Comparison of ENCODE assay signal across 11 cellular contexts in genomic region chr14:67881225-67881624, GRCh38.
DNase-seq lines count a peak whose midpoint lies in the region; ATAC-seq and TF ChIP-seq lines count a peak whose summit lies in the region.
"Had no signal": no experiment of that assay in that cellular context is flagged by ENCODE, and none has a peak within 500 bp of the region (broad histone marks: within the 10 kb centered on the region; RNA-seq: fewer than 3 reads in every experiment).

No MANE protein-coding gene starts in this region.

- no peaks in the 10 kb centered on the region for H3K27me3 ChIP-seq in upper lobe of right lung
- H3K27me3 ChIP-seq in ascending aorta = no peaks in the 10 kb centered on the region
- H3K27me3 ChIP-seq: breast epithelium had no signal

- no peaks in the 10 kb centered on the region for H3K36me3 ChIP-seq in upper lobe of right lung
- H3K36me3 ChIP-seq in ascending aorta = no peaks in the 10 kb centered on the region
- H3K36me3 ChIP-seq: breast epithelium had no signal

- H3K9me3 ChIP-seq in upper lobe of right lung (no peaks in the 10 kb centered on the region), ascending aorta (no peaks in the 10 kb centered on the region)
- H3K9me3 ChIP-seq: breast epithelium had no signal

- intact Hi-C loops in upper lobe of right lung (cut with DNase I) (no loop called here), ascending aorta (cut with DNase I) (loop anchor here (5.0 kb wide), 2 partner anchors 936 to 961 kb away; no protein-coding TSS in a partner anchor)

- no peaks in the 10 kb centered on the region for H3K27me3 Mint-ChIP-seq in activated naive CD8-positive, alpha-beta T cell treated with anti-CD3 and anti-CD28 coated beads, Interleukin-2, amount 10 ng/mL, durations not matched to agents 7 days and 5 days
- no peaks in the 10 kb centered on the region for H3K27me3 Mint-ChIP-seq in activated naive CD8-positive, alpha-beta T cell treated with anti-CD3 and anti-CD28 coated beads for 36 hours
- H3K27me3 Mint-ChIP-seq: activated B cell treated with CpG ODN at 0.5 μM for 24 hours, B cell had no signal

- H3K27ac ChIP-seq in upper lobe of right lung = no peak overlapping the region
- no peak overlapping the region for H3K27ac ChIP-seq in ascending aorta
- H3K27ac ChIP-seq: breast epithelium had no signal

- ATAC-seq in activated naive CD8-positive, alpha-beta T cell treated with anti-CD3 and anti-CD28 coated beads, Interleukin-2, amount 10 ng/mL, durations not matched to agents 7 days and 5 days (ENCODE audit: low read depth) = peak; percentile 92
- peak; percentile 97 for ATAC-seq in HG02610 (IDR thresholded peaks at IDR 0.05; ENCODE audit: unreplicated experiment)
- ATAC-seq in HG03571 (IDR thresholded peaks at IDR 0.05; ENCODE audit: unreplicated experiment) = peak; percentile 87
- peak; percentile 62 for ATAC-seq in upper lobe of right lung

- H3K4me1 Mint-ChIP-seq in activated naive CD8-positive, alpha-beta T cell treated with anti-CD3 and anti-CD28 coated beads, Interleukin-2, amount 10 ng/mL, durations not matched to agents 7 days and 5 days = peaks cover 15% of the 10 kb centered on the region
- peaks cover 25% of the 10 kb centered on the region for H3K4me1 Mint-ChIP-seq in activated naive CD8-positive, alpha-beta T cell treated with anti-CD3 and anti-CD28 coated beads for 36 hours

- TF ChIP-seq CTCF in upper lobe of right lung (IDR thresholded peaks at IDR 0.05) (no peak), ascending aorta (IDR thresholded peaks at IDR 0.05) (no peak)

- H3K27ac Mint-ChIP-seq in activated naive CD8-positive, alpha-beta T cell treated with anti-CD3 and anti-CD28 coated beads, Interleukin-2, amount 10 ng/mL, durations not matched to agents 7 days and 5 days = peak overlapping the region; percentile 5
- no peak overlapping the region for H3K27ac Mint-ChIP-seq in activated naive CD8-positive, alpha-beta T cell treated with anti-CD3 and anti-CD28 coated beads for 36 hours
- H3K27ac Mint-ChIP-seq: activated B cell treated with CpG ODN at 0.5 μM for 24 hours, B cell had no signal

- no peak for DNase-seq in activated naive CD8-positive, alpha-beta T cell treated with anti-CD3 and anti-CD28 coated beads, Interleukin-2, amount 10 ng/mL, durations not matched to agents 7 days and 5 days
- DNase-seq in activated naive CD8-positive, alpha-beta T cell treated with anti-CD3 and anti-CD28 coated beads for 36 hours = no peak
- no peak for DNase-seq in upper lobe of right lung
- DNase-seq in NOMO-1 (lab: John Stamatoyannopoulos, UW; ENCODE audit: unreplicated experiment in 2 of 2) = no peak
- DNase-seq in stimulated activated CD4-positive, alpha-beta T cell treated with anti-CD3 and anti-CD28 coated beads, Interleukin-12 subunit alpha, Interleukin-12 subunit beta, amount 100 ng/mL, for 4 hours = no peak
- DNase-seq in ascending aorta (ENCODE audit: low spot score in 2 of 2) = no peak
- DNase-seq: activated B cell treated with CpG ODN at 0.5 μM for 24 hours had no signal

- peaks cover 3% of the 10 kb centered on the region for H3K36me3 Mint-ChIP-seq in activated naive CD8-positive, alpha-beta T cell treated with anti-CD3 and anti-CD28 coated beads, Interleukin-2, amount 10 ng/mL, durations not matched to agents 7 days and 5 days
- peaks cover 2% of the 10 kb centered on the region for H3K36me3 Mint-ChIP-seq in activated naive CD8-positive, alpha-beta T cell treated with anti-CD3 and anti-CD28 coated beads for 36 hours

- POLR2A ChIA-PET in activated naive CD8-positive, alpha-beta T cell treated with anti-CD3 and anti-CD28 coated beads, Interleukin-2, amount 10 ng/mL, durations not matched to agents 7 days and 5 days (lab: Charles Lee) = no interaction called here

- H3K9me3 Mint-ChIP-seq in activated naive CD8-positive, alpha-beta T cell treated with anti-CD3 and anti-CD28 coated beads, Interleukin-2, amount 10 ng/mL, durations not matched to agents 7 days and 5 days = no peaks in the 10 kb centered on the region
- no peaks in the 10 kb centered on the region for H3K9me3 Mint-ChIP-seq in activated naive CD8-positive, alpha-beta T cell treated with anti-CD3 and anti-CD28 coated beads for 36 hours
- H3K9me3 Mint-ChIP-seq: activated B cell treated with CpG ODN at 0.5 μM for 24 hours had no signal

- H3K4me3 ChIP-seq in upper lobe of right lung (no peak overlapping the region), ascending aorta (no peak overlapping the region)
- H3K4me3 ChIP-seq: breast epithelium had no signal

- peak overlapping the region; percentile 41 for H3K4me3 Mint-ChIP-seq in activated naive CD8-positive, alpha-beta T cell treated with anti-CD3 and anti-CD28 coated beads, Interleukin-2, amount 10 ng/mL, durations not matched to agents 7 days and 5 days
- no peak overlapping the region for H3K4me3 Mint-ChIP-seq in activated naive CD8-positive, alpha-beta T cell treated with anti-CD3 and anti-CD28 coated beads for 36 hours
- H3K4me3 Mint-ChIP-seq: activated B cell treated with CpG ODN at 0.5 μM for 24 hours, B cell had no signal

- H3K4me1 ChIP-seq in upper lobe of right lung = no peaks in the 10 kb centered on the region
- H3K4me1 ChIP-seq in ascending aorta = peaks cover 0 to 3% of the 10 kb centered on the region in 2 donors
- H3K4me1 ChIP-seq: breast epithelium had no signal
